34 cellular contexts compared by ENCODE assay signal in genomic region chr21:42030311-42030710, GRCh38. TPM values are rescaled to one million over a fixed set of nuclear protein-coding genes. Genes with fewer than 3 reads are reported as not detected.
"Had no signal": no experiment of that assay in that cellular context is flagged by ENCODE, and none has a peak within 500 bp of the region (broad histone marks: within the 10 kb centered on the region; RNA-seq: fewer than 3 reads in every experiment).

No MANE protein-coding gene starts in this region.

- H3K4me1 ChIP-seq: body of pancreas, SJCRH30 had no signal

- H3K27ac ChIP-seq: body of pancreas, breast epithelium, KMS-11, SJCRH30, SK-N-MC had no signal

- ATAC-seq: activated CD4-positive, alpha-beta T cell treated with anti-CD3 and anti-CD28 coated beads for 36 hours; activated CD4-positive, CD25-positive, alpha-beta regulatory T cell treated with anti-CD3 and anti-CD28 coated beads, Interleukin-2, amount 50 U/mL, for 24 hours; activated CD8-positive, alpha-beta T cell treated with anti-CD3 and anti-CD28 coated beads, Interleukin-2, amount 10 ng/mL, durations not matched to agents 7 days and 5 days; body of pancreas; WTC11 had no signal

- H3K9ac ChIP-seq: KMS-11 had no signal

- DNase-seq: activated CD4-positive, alpha-beta T cell treated with anti-CD3 and anti-CD28 coated beads for 36 hours; activated CD4-positive, alpha-beta T cell treated with anti-CD3 and anti-CD28 coated beads, Interleukin-2, amount 10 ng/mL, durations not matched to agents 7 days and 5 days; activated CD4-positive, alpha-beta T cell treated with anti-CD3 and anti-CD28 coated beads, Interleukin-2, amount 50 U/mL, for 48 hours; activated CD8-positive, alpha-beta T cell treated with anti-CD3 and anti-CD28 coated beads, Interleukin-2, amount 10 ng/mL, durations not matched to agents 7 days and 5 days; activated gamma-delta T cell; activated naive CD4-positive, alpha-beta T cell treated with Interleukin-2 at 50 U/mL for 16 hours; activated naive CD8-positive, alpha-beta T cell treated with anti-CD3 and anti-CD28 coated beads, Interleukin-2, amount 10 ng/mL, durations not matched to agents 7 days and 5 days; activated T-cell treated with anti-CD3 and anti-CD28 coated beads, Interleukin-2, amount 50 U/mL, for 24 hours; amygdala; body of pancreas; caudate nucleus; cerebellar nuclear complex; NCI-H1105; NCI-H1436; NCI-H1694; NCI-H1930; NCI-H2081 treated with DMSO at 0.1 percent for 48 hours; NCI-H226; NCI-H446 treated with DMSO at 0.1 percent for 48 hours; NCI-H524; NCI-H69; NCI-H82; OCI-M1; SHP77; SJCRH30 had no signal

- H3K4me3 ChIP-seq: body of pancreas, breast epithelium, SJCRH30, SK-N-MC had no signal

- H3K36me3 ChIP-seq: breast epithelium, SJCRH30 had no signal

- H3K27me3 ChIP-seq: body of pancreas, breast epithelium, SJCRH30 had no signal

- H3K9me3 ChIP-seq: body of pancreas, breast epithelium, SJCRH30 had no signal

RNA-seq across cellular contexts. Expression of gene UMODL1, which starts 40.8 kb away (rescaled TPM):
- total RNA-seq: activated CD4-positive, alpha-beta T cell treated with anti-CD3 and anti-CD28 coated beads for 36 hours; activated CD8-positive, alpha-beta T cell treated with anti-CD3 and anti-CD28 coated beads, Interleukin-2, amount 10 ng/mL, durations not matched to agents 7 days and 5 days; activated T-helper 2 cell treated with anti-CD3 and anti-CD28 coated beads, Interferon-gamma antibody, Interleukin-2, Interleukin-4, amounts not matched to agents 10 μg/mL and 5 μg/mL and 100 μg/mL, durations not matched to agents 14 hours and 24 hours and 36 hours; astrocyte; body of pancreas; breast epithelium; LHCN-M2; RPMI7951; WTC11 had no signal
